18 cellular contexts compared by ENCODE assay signal in genomic region chr10:69385454-69386350, GRCh38. TPM values are rescaled to one million over a fixed set of nuclear protein-coding genes. Genes with fewer than 3 reads are reported as not detected.
DNase-seq lines count a peak whose midpoint lies in the region; ATAC-seq and TF ChIP-seq lines count a peak whose summit lies in the region.
"Had no signal": no experiment of that assay in that cellular context is flagged by ENCODE, and none has a peak within 500 bp of the region (broad histone marks: within the 10 kb centered on the region; RNA-seq: fewer than 3 reads in every experiment).

No MANE protein-coding gene starts in this region.

- intact Hi-C loops in psoas muscle (cut with DNase I), result no loop called here

- peak; percentile 88 for DNase-seq in LNCaP clone FGC (ENCODE audit: low read depth)
- DNase-seq in psoas muscle, result no peak
- no peak for DNase-seq in putamen (ENCODE audit: low spot score)
- no peak for DNase-seq in activated effector memory CD4-positive, alpha-beta T cell treated with Interleukin-2 at 50 U/mL for 16 hours
- DNase-seq in NCI-H187 (lab: John Stamatoyannopoulos, UW), result no peak
- DNase-seq in T1000 (lab: John Stamatoyannopoulos, UW), result no peak
- DNase-seq: activated CD4-positive, alpha-beta T cell treated with anti-CD3 and anti-CD28 coated beads for 1 hour; caudate nucleus; effector memory CD4-positive, alpha-beta T cell; foreskin fibroblast; naive thymus-derived CD4-positive, alpha-beta T cell; NCI-H1417 treated with DMSO at 0.1 percent for 48 hours; NCI-H226; Right ventricle myocardium superior; stimulated activated naive CD8-positive, alpha-beta T cell treated with anti-CD3 and anti-CD28 coated beads, Interleukin-15, Interleukin-2, amounts not matched to agents 100 U/mL and 50 U/mL, for 24 hours; T-helper 2 cell had no signal

- H3K4me3 ChIP-seq in LNCaP clone FGC (ENCODE audit: low read depth, low read length) (peak overlapping the region; percentile 5; the same call in 1 of the 2 replicates), psoas muscle (no peak overlapping the region)

- no peaks in the 10 kb centered on the region for H3K9me3 ChIP-seq in psoas muscle

- H3K27ac ChIP-seq in C4-2B (peak overlapping the region; percentile 86), psoas muscle (peak overlapping the region; percentile 19)

- ATAC-seq in esophagus mucosa, result peak; percentile 94
- ATAC-seq in psoas muscle, result no peak
- ATAC-seq: naive thymus-derived CD4-positive, alpha-beta T cell; stimulated activated naive CD8-positive, alpha-beta T cell treated with anti-CD3 and anti-CD28 coated beads, Interleukin-15, Interleukin-2, amounts not matched to agents 100 U/mL and 50 U/mL, for 24 hours had no signal

- peaks cover 6 to 92% of the 10 kb centered on the region in 2 donors for H3K36me3 ChIP-seq in psoas muscle (ENCODE audit: insufficient read depth in 1 of 2, low read depth in 1 of 2)

- WGBS in psoas muscle, 3 donors, result 76 to 88% (median 77%) methylated on average over 11 of the region's 11 CpGs

- H3K27me3 ChIP-seq in psoas muscle (ENCODE audit: insufficient read depth in 3 of 3, low read length in 2 of 3), result no peaks in the 10 kb centered on the region

- no peak for TF ChIP-seq CTCF in C4-2B (conservative IDR thresholded peaks at IDR 0.05)
- TF ChIP-seq CTCF in LNCaP clone FGC (IDR thresholded peaks at IDR 0.05; ENCODE audit: control insufficient read depth, extremely low read depth, insufficient read depth), result no peak
- TF ChIP-seq CTCF in psoas muscle (IDR thresholded peaks at IDR 0.05), result no peak

- peaks cover 28% of the 10 kb centered on the region for H3K4me1 ChIP-seq in psoas muscle

RNA-seq across cellular contexts. Expression of gene TACR2, which starts 31.0 kb away (rescaled TPM):
- 1.2 TPM for total RNA-seq in esophagus mucosa
- under 1 TPM; 0.21 to 0.46 (median 0.23) TPM for total RNA-seq in psoas muscle
- under 1 TPM; 0.25 to 0.61 (median 0.31) TPM for polyA plus RNA-seq in psoas muscle
